ENCODE assay signal across 15 cellular contexts in genomic region chr3:50655009-50655830, GRCh38. TPM values are rescaled to one million over a fixed set of nuclear protein-coding genes. Genes with fewer than 3 reads are reported as not detected.
DNase-seq lines count a peak whose midpoint lies in the region; ATAC-seq lines count a peak whose summit lies in the region.
"Had no signal": no experiment of that assay in that cellular context is flagged by ENCODE, and none has a peak within 500 bp of the region (broad histone marks: within the 10 kb centered on the region; RNA-seq: fewer than 3 reads in every experiment).

No MANE protein-coding gene starts in this region.

- H3K18ac ChIP-seq in neuronal stem cell (ENCODE audit: low read length) = peak overlapping the region; percentile 23

- H3K27ac ChIP-seq in neuronal stem cell (replicated peaks; ENCODE audit: low read length) = no peak overlapping the region
- H3K27ac ChIP-seq: 22Rv1, KMS-11, left lung had no signal

- H3K9ac ChIP-seq in neuronal stem cell (ENCODE audit: low read depth, low read length, poor library complexity) = peak overlapping the region; percentile 25
- H3K9ac ChIP-seq: KMS-11 had no signal

- H2BK5ac ChIP-seq in neuronal stem cell (ENCODE audit: low read length) = no peak overlapping the region

- peak overlapping the region; percentile 94 for H3K27ac Mint-ChIP-seq in activated T-helper 17 cell treated with anti-CD3 and anti-CD28 coated beads, Interleukin-2, amount 50 U/mL, for 72 hours

- WGBS in neuronal stem cell (ENCODE audit: extremely low coverage in 2 of 2, insufficient read length in 2 of 2, insufficient replicate concordance in 1 of 2), 2 donors = no CpG with 5 or more reads among the region's 3 CpGs

- peak overlapping the region; percentile 74 for H3K14ac ChIP-seq in neuronal stem cell (ENCODE audit: low read length)

- H3K27me3 ChIP-seq in neuronal stem cell (ENCODE audit: control insufficient read depth in 3 of 3, insufficient read depth in 3 of 3, low read depth in 1 of 3, low read length in 3 of 3) = no peaks in the 10 kb centered on the region
- H3K27me3 ChIP-seq: left lung had no signal

- H3K9me3 Mint-ChIP-seq in activated T-helper 17 cell treated with anti-CD3 and anti-CD28 coated beads, Interleukin-2, amount 50 U/mL, for 72 hours = no peaks in the 10 kb centered on the region
- H3K9me3 Mint-ChIP-seq: central memory CD8-positive, alpha-beta T cell had no signal

- no peaks in the 10 kb centered on the region for H3K36me3 Mint-ChIP-seq in activated T-helper 17 cell treated with anti-CD3 and anti-CD28 coated beads, Interleukin-2, amount 50 U/mL, for 72 hours (ENCODE audit: low read depth)

- DNase-seq in DMS 273 (lab: John Stamatoyannopoulos, UW; ENCODE audit: unreplicated experiment) = peak; percentile 62
- no peak for DNase-seq in DMS 273 treated with DMSO at 0.1 percent for 48 hours (lab: John Stamatoyannopoulos, UW)
- peak; percentile 25 for DNase-seq in KBM-7
- DNase-seq in neuronal stem cell (ENCODE audit: low spot score) = no peak
- no peak for DNase-seq in amniotic stem cell (lab: John Stamatoyannopoulos, UW)
- DNase-seq in NCI-H774 (lab: John Stamatoyannopoulos, UW) = no peak
- DNase-seq: DMS79 treated with DMSO at 0.1 percent for 48 hours, foreskin melanocyte, left lung, SHP77 had no signal

- no peak overlapping the region for H3K23ac ChIP-seq in neuronal stem cell (ENCODE audit: low read depth, low read length, poor library complexity)

- ATAC-seq in activated T-helper 17 cell treated with anti-CD3 and anti-CD28 coated beads, Interleukin-2, amount 50 U/mL, for 72 hours (replicated peaks) = peak; percentile 90
- no peak for ATAC-seq in HG03045 (IDR thresholded peaks at IDR 0.05; ENCODE audit: unreplicated experiment)
- ATAC-seq: left lung had no signal

- in situ Hi-C loops in KBM-7 (cut with MboI; ENCODE audit: low pct_unique_long_range_greater_than_20kb, low sequenced_read_pairs) = loop anchor here (25.0 kb wide), 1 partner anchor 732 kb away; the partner anchor contains the start of genes MANF and RBM15B

- H3K4ac ChIP-seq in neuronal stem cell (ENCODE audit: low read length) = no peak overlapping the region

- H3K4me1 Mint-ChIP-seq in activated T-helper 17 cell treated with anti-CD3 and anti-CD28 coated beads, Interleukin-2, amount 50 U/mL, for 72 hours = peaks cover 12% of the 10 kb centered on the region
- H3K4me1 Mint-ChIP-seq: central memory CD8-positive, alpha-beta T cell had no signal

- no peak overlapping the region for H2BK15ac ChIP-seq in neuronal stem cell (ENCODE audit: low read length)

- H3K4me3 Mint-ChIP-seq in activated T-helper 17 cell treated with anti-CD3 and anti-CD28 coated beads, Interleukin-2, amount 50 U/mL, for 72 hours = peak overlapping the region; percentile 63
- H3K4me3 Mint-ChIP-seq: central memory CD8-positive, alpha-beta T cell had no signal

- H4K8ac ChIP-seq in neuronal stem cell (ENCODE audit: low read depth, low read length) = no peak overlapping the region

- H2AK5ac ChIP-seq in neuronal stem cell (ENCODE audit: low read depth, low read length) = peak overlapping the region; percentile 40

- no peaks in the 10 kb centered on the region for H3K36me3 ChIP-seq in neuronal stem cell (replicated peaks in 1 of 2; ENCODE audit: control insufficient read depth in 2 of 2, insufficient read depth in 2 of 2, low read length in 2 of 2)

- H3K27me3 Mint-ChIP-seq in activated T-helper 17 cell treated with anti-CD3 and anti-CD28 coated beads, Interleukin-2, amount 50 U/mL, for 72 hours = no peaks in the 10 kb centered on the region
- H3K27me3 Mint-ChIP-seq: central memory CD8-positive, alpha-beta T cell had no signal

- H3K79me1 ChIP-seq in neuronal stem cell (ENCODE audit: low read depth, low read length) = no peaks in the 10 kb centered on the region

- no peak overlapping the region for H3K4me3 ChIP-seq in neuronal stem cell (ENCODE audit: low read length in 2 of 2)
- H3K4me3 ChIP-seq: left lung had no signal

- H2AFZ ChIP-seq in neuronal stem cell (ENCODE audit: low read length) = no peak overlapping the region

- peaks cover 10 to 14% of the 10 kb centered on the region in 2 donors for H3K4me1 ChIP-seq in neuronal stem cell (ENCODE audit: control insufficient read depth in 2 of 2, insufficient read depth in 1 of 2, low read depth in 1 of 2, low read length in 2 of 2)
- H3K4me1 ChIP-seq: left lung had no signal

- H3K4me2 ChIP-seq in neuronal stem cell (ENCODE audit: insufficient read depth, low read length, poor library complexity, severe bottlenecking) = no peak overlapping the region
- H3K4me2 ChIP-seq: KMS-11 had no signal

- no peak overlapping the region for H2BK120ac ChIP-seq in neuronal stem cell (ENCODE audit: low read depth, low read length)

- no peak overlapping the region for H2BK12ac ChIP-seq in neuronal stem cell (ENCODE audit: low read length)

- H3K9me3 ChIP-seq in neuronal stem cell (replicated peaks in 1 of 2; ENCODE audit: control insufficient read depth in 2 of 2, insufficient read depth in 1 of 2, low read depth in 1 of 2, low read length in 2 of 2) = no peaks in the 10 kb centered on the region
- H3K9me3 ChIP-seq: left lung had no signal

- H4K91ac ChIP-seq in neuronal stem cell (ENCODE audit: low read depth, low read length, poor library complexity) = no peak overlapping the region

RNA-seq across cellular contexts. Expression of gene DOCK3, which starts 19.5 kb away (rescaled TPM):
- 1 to 10 TPM; 3.8 to 7.8 TPM for total RNA-seq in activated T-helper 17 cell treated with anti-CD3 and anti-CD28 coated beads, Interleukin-2, amount 50 U/mL, for 72 hours
- 5.7 TPM for polyA plus RNA-seq in neuronal stem cell (2013, experiment 1 of 2)
- 6.0 TPM for polyA plus RNA-seq in neuronal stem cell (2013, experiment 2 of 2)

RNA-seq across cellular contexts. Expression of gene MAPKAPK3, which starts 38.3 kb away (rescaled TPM):
- 100 to 1,000 TPM in 1 of 2 donors, 10 to 100 TPM in 1; 99.8 to 131 TPM for total RNA-seq in activated T-helper 17 cell treated with anti-CD3 and anti-CD28 coated beads, Interleukin-2, amount 50 U/mL, for 72 hours
- polyA plus RNA-seq in neuronal stem cell (2013, experiment 1 of 2) = 90.3 TPM
- 89.0 TPM for polyA plus RNA-seq in neuronal stem cell (2013, experiment 2 of 2)

RNA-seq across cellular contexts. Expression of gene CISH, which starts 43.6 kb away (rescaled TPM):
- 100 to 1,000 TPM; 204 to 327 TPM for total RNA-seq in activated T-helper 17 cell treated with anti-CD3 and anti-CD28 coated beads, Interleukin-2, amount 50 U/mL, for 72 hours
- polyA plus RNA-seq in neuronal stem cell (2013, experiment 1 of 2) = 2.1 TPM
- polyA plus RNA-seq in neuronal stem cell (2013, experiment 2 of 2) = 2.1 TPM

Comparison
In these comparisons a context has a peak if more than half of its experiments do, and no peak if none do; other contexts are left out.
1. DNase-seq: peak in DMS 273 (single experiment) and KBM-7 (single experiment); none in DMS 273 treated with DMSO at 0.1 percent for 48 hours (single experiment), neuronal stem cell (single experiment), amniotic stem cell (single experiment) and NCI-H774 (single experiment).